2 cellular contexts compared by ENCODE assay signal in the genomic region with DNA sequence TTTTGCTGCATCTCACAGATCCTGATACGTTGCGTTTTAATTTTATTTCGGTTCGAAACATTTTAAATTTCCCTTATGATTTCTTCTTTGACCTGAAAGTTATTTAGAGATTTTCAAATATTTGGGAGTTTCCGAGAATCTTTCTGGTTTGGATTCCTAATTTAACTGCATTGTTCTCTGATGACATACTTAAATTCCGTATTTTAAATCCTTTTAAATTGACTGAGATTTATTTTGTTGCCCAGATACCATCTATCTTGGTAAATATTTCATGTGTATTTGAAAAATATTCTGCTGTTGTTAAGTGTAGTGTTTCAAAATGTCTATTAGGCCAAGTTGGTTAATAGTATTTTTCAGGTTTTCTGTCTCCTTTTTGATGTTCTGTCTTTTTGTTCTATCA.
TF ChIP-seq lines count a peak whose summit lies in the region.

No MANE protein-coding gene starts in this region.

TF ChIP-seq in SK-N-SH treated with all-trans-retinoic acid at 6 μM for 48 hours, 23 proteins besides CTCF, POLR2A, EP300 and RAD21:
- TF ChIP-seq, protein P1, sequence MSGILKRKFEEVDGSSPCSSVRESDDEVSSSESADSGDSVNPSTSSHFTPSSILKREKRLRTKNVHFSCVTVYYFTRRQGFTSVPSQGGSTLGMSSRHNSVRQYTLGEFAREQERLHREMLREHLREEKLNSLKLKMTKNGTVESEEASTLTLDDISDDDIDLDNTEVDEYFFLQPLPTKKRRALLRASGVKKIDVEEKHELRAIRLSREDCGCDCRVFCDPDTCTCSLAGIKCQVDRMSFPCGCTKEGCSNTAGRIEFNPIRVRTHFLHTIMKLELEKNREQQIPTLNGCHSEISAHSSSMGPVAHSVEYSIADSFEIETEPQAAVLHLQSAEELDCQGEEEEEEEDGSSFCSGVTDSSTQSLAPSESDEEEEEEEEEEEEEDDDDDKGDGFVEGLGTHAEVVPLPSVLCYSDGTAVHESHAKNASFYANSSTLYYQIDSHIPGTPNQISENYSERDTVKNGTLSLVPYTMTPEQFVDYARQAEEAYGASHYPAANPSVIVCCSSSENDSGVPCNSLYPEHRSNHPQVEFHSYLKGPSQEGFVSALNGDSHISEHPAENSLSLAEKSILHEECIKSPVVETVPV (CRISPR knock-in tag; IDR thresholded peaks at IDR 0.05): no peak
- TF ChIP-seq, protein P2, sequence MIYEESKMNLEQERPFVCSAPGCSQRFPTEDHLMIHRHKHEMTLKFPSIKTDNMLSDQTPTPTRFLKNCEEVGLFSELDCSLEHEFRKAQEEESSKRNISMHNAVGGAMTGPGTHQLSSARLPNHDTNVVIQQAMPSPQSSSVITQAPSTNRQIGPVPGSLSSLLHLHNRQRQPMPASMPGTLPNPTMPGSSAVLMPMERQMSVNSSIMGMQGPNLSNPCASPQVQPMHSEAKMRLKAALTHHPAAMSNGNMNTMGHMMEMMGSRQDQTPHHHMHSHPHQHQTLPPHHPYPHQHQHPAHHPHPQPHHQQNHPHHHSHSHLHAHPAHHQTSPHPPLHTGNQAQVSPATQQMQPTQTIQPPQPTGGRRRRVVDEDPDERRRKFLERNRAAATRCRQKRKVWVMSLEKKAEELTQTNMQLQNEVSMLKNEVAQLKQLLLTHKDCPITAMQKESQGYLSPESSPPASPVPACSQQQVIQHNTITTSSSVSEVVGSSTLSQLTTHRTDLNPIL (CRISPR knock-in tag; IDR thresholded peaks at IDR 0.05; ENCODE audit: low read depth): no peak
- peak; percentile 72 for TF ChIP-seq ISL1 (CRISPR knock-in tag; IDR thresholded peaks at IDR 0.05)
- TF ChIP-seq, protein P3, sequence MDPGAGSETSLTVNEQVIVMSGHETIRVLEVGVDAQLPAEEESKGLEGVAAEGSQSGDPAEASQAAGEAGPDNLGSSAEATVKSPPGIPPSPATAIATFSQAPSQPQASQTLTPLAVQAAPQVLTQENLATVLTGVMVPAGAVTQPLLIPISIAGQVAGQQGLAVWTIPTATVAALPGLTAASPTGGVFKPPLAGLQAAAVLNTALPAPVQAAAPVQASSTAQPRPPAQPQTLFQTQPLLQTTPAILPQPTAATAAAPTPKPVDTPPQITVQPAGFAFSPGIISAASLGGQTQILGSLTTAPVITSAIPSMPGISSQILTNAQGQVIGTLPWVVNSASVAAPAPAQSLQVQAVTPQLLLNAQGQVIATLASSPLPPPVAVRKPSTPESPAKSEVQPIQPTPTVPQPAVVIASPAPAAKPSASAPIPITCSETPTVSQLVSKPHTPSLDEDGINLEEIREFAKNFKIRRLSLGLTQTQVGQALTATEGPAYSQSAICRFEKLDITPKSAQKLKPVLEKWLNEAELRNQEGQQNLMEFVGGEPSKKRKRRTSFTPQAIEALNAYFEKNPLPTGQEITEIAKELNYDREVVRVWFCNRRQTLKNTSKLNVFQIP (CRISPR knock-in tag; IDR thresholded peaks at IDR 0.05; ENCODE audit: borderline replicate concordance, low read depth): no peak
- no peak for TF ChIP-seq PPARA (CRISPR knock-in tag; IDR thresholded peaks at IDR 0.05; ENCODE audit: borderline replicate concordance)
- no peak for TF ChIP-seq ZFP30 (CRISPR knock-in tag; IDR thresholded peaks at IDR 0.05)
- TF ChIP-seq ZC3H10 (CRISPR knock-in tag; IDR thresholded peaks at IDR 0.05): no peak

TF ChIP-seq in SK-N-SH, 30 proteins besides CTCF, POLR2A, EP300 and RAD21 (continued from another document):
- TF ChIP-seq, protein P4, sequence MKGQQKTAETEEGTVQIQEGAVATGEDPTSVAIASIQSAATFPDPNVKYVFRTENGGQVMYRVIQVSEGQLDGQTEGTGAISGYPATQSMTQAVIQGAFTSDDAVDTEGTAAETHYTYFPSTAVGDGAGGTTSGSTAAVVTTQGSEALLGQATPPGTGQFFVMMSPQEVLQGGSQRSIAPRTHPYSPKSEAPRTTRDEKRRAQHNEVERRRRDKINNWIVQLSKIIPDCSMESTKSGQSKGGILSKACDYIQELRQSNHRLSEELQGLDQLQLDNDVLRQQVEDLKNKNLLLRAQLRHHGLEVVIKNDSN (IDR thresholded peaks at IDR 0.05; ENCODE audit: borderline replicate concordance, low read depth): no peak
- TF ChIP-seq RCOR1 (IDR thresholded peaks at IDR 0.05; ENCODE audit: low read length) (no peak), SMC3 (IDR thresholded peaks at IDR 0.05; ENCODE audit: low read depth, low read length) (no peak)
